Comparison of ENCODE assay signal across 15 cellular contexts in genomic region chr20:14958626-14959025, GRCh38.
DNase-seq lines count a peak whose midpoint lies in the region; ATAC-seq and TF ChIP-seq lines count a peak whose summit lies in the region.
"Had no signal": no experiment of that assay in that cellular context is flagged by ENCODE, and none has a peak within 500 bp of the region (broad histone marks: within the 10 kb centered on the region; RNA-seq: fewer than 3 reads in every experiment).

No MANE protein-coding gene starts in this region.

- DNase-seq in GM23338 (ENCODE audit: low spot score) (no peak), epithelial cell of prostate (ENCODE audit: low read depth, low spot score) (no peak), left colon (no peak), NCI-H1092 (lab: John Stamatoyannopoulos, UW) (no peak)
- DNase-seq: 8988T; CD4-positive, alpha-beta memory T cell; DMS79 treated with DMSO at 0.1 percent for 48 hours; GF-D8; HCEC 1CT had no signal

- H3K4me3 ChIP-seq in GM23338 (no peak overlapping the region), skin epidermis (no peak overlapping the region)
- H3K4me3 ChIP-seq: BLaER1 had no signal

- ATAC-seq in GM23338: no peak
- ATAC-seq in left colon: peak; percentile 30
- ATAC-seq in stimulated activated memory B cell treated with anti-CD40 and anti-IgM and Interleukin-4, amounts not matched to agents 10 μg/mL and 1 μg/mL and 100 μg/mL, for 72 hours: no peak
- no peak for ATAC-seq in GM19023 (IDR thresholded peaks at IDR 0.05; ENCODE audit: unreplicated experiment)

- H3K9me3 Mint-ChIP-seq in GM23338: no peaks in the 10 kb centered on the region; the same call in 2 of the 3 replicates
- peaks cover 3% of the 10 kb centered on the region for H3K9me3 Mint-ChIP-seq in stimulated activated memory B cell treated with anti-CD40 and anti-IgM and Interleukin-4, amounts not matched to agents 10 μg/mL and 1 μg/mL and 100 μg/mL, for 72 hours

- H3K4me1 ChIP-seq in GM23338 (ENCODE audit: insufficient read depth): peaks cover 13% of the 10 kb centered on the region
- H3K4me1 ChIP-seq: BLaER1 had no signal

- H3K27ac Mint-ChIP-seq in GM23338: no peak overlapping the region
- no peak overlapping the region for H3K27ac Mint-ChIP-seq in stimulated activated memory B cell treated with anti-CD40 and anti-IgM and Interleukin-4, amounts not matched to agents 10 μg/mL and 1 μg/mL and 100 μg/mL, for 72 hours
- H3K27ac Mint-ChIP-seq: CD14-positive monocyte had no signal

- H3K4me1 Mint-ChIP-seq in GM23338: peaks cover 27% of the 10 kb centered on the region
- no peaks in the 10 kb centered on the region for H3K4me1 Mint-ChIP-seq in stimulated activated memory B cell treated with anti-CD40 and anti-IgM and Interleukin-4, amounts not matched to agents 10 μg/mL and 1 μg/mL and 100 μg/mL, for 72 hours
- H3K4me1 Mint-ChIP-seq: CD14-positive monocyte; CD4-positive, alpha-beta memory T cell had no signal

- peaks cover 5% of the 10 kb centered on the region for H3K27me3 Mint-ChIP-seq in GM23338 (ENCODE audit: insufficient read depth, low read depth, poor library complexity)
- H3K27me3 Mint-ChIP-seq in stimulated activated memory B cell treated with anti-CD40 and anti-IgM and Interleukin-4, amounts not matched to agents 10 μg/mL and 1 μg/mL and 100 μg/mL, for 72 hours: peaks cover 8% of the 10 kb centered on the region
- H3K27me3 Mint-ChIP-seq: CD4-positive, alpha-beta memory T cell had no signal

- no peaks in the 10 kb centered on the region for H3K27me3 ChIP-seq in GM23338 (ENCODE audit: insufficient read depth)
- H3K27me3 ChIP-seq: BLaER1 had no signal

- H3K27ac ChIP-seq in GM23338 (ENCODE audit: low read depth) (no peak overlapping the region), epithelial cell of prostate (peak overlapping the region; percentile 79), skin epidermis (peak overlapping the region in 14 of 21 experiments; percentile 36 to 80 (median 68))
- H3K27ac ChIP-seq: BLaER1, HL-60 had no signal

- H3K79me2 ChIP-seq in GM23338 (replicated peaks; ENCODE audit: insufficient read depth): no peaks in the 10 kb centered on the region

- no peaks in the 10 kb centered on the region for H3K36me3 Mint-ChIP-seq in GM23338 (ENCODE audit: low read depth)
- no peaks in the 10 kb centered on the region for H3K36me3 Mint-ChIP-seq in stimulated activated memory B cell treated with anti-CD40 and anti-IgM and Interleukin-4, amounts not matched to agents 10 μg/mL and 1 μg/mL and 100 μg/mL, for 72 hours
- H3K36me3 Mint-ChIP-seq: CD14-positive monocyte; CD4-positive, alpha-beta memory T cell had no signal

- H3F3A ChIP-seq in GM23338 (replicated peaks; ENCODE audit: low read depth): no peaks in the 10 kb centered on the region

- no peaks in the 10 kb centered on the region for H3K9me2 ChIP-seq in GM23338 (ENCODE audit: insufficient read depth)

- H3K4me2 ChIP-seq in GM23338: no peak overlapping the region
- H3K4me2 ChIP-seq: BLaER1 had no signal

- no peak for TF ChIP-seq CTCF in GM23338 (conservative IDR thresholded peaks at IDR 0.05; ENCODE audit: low read depth in 2 of 2)

- no peak overlapping the region for H3K4me3 Mint-ChIP-seq in GM23338
- no peak overlapping the region for H3K4me3 Mint-ChIP-seq in stimulated activated memory B cell treated with anti-CD40 and anti-IgM and Interleukin-4, amounts not matched to agents 10 μg/mL and 1 μg/mL and 100 μg/mL, for 72 hours
- H3K4me3 Mint-ChIP-seq: CD14-positive monocyte; CD4-positive, alpha-beta memory T cell had no signal

- H2AFZ ChIP-seq in GM23338: 0 out of 2 replicates have a peak overlapping the region, but pooled peaks have one; percentile 33

- H3K36me3 ChIP-seq in GM23338 (ENCODE audit: insufficient read depth): no peaks in the 10 kb centered on the region
- H3K36me3 ChIP-seq: BLaER1 had no signal

- no peaks in the 10 kb centered on the region for H4K20me1 ChIP-seq in GM23338 (replicated peaks; ENCODE audit: insufficient read depth)
- H4K20me1 ChIP-seq: BLaER1 had no signal

- intact Hi-C loops in left colon (cut with DNase I, micrococcal nuclease): no loop called here

TF ChIP-seq in GM23338, 12 proteins besides CTCF, POLR2A, EP300 and RAD21 (continues in another document):
- no peak for TF ChIP-seq ZNF114 (CRISPR knock-in tag; IDR thresholded peaks at IDR 0.05)
- TF ChIP-seq EZH2phosphoT487 (IDR thresholded peaks at IDR 0.05; ENCODE audit: unreplicated experiment): no peak
- TF ChIP-seq EZH2 (IDR thresholded peaks at IDR 0.05; ENCODE audit: low read depth, unreplicated experiment): no peak
- TF ChIP-seq, protein P1, sequence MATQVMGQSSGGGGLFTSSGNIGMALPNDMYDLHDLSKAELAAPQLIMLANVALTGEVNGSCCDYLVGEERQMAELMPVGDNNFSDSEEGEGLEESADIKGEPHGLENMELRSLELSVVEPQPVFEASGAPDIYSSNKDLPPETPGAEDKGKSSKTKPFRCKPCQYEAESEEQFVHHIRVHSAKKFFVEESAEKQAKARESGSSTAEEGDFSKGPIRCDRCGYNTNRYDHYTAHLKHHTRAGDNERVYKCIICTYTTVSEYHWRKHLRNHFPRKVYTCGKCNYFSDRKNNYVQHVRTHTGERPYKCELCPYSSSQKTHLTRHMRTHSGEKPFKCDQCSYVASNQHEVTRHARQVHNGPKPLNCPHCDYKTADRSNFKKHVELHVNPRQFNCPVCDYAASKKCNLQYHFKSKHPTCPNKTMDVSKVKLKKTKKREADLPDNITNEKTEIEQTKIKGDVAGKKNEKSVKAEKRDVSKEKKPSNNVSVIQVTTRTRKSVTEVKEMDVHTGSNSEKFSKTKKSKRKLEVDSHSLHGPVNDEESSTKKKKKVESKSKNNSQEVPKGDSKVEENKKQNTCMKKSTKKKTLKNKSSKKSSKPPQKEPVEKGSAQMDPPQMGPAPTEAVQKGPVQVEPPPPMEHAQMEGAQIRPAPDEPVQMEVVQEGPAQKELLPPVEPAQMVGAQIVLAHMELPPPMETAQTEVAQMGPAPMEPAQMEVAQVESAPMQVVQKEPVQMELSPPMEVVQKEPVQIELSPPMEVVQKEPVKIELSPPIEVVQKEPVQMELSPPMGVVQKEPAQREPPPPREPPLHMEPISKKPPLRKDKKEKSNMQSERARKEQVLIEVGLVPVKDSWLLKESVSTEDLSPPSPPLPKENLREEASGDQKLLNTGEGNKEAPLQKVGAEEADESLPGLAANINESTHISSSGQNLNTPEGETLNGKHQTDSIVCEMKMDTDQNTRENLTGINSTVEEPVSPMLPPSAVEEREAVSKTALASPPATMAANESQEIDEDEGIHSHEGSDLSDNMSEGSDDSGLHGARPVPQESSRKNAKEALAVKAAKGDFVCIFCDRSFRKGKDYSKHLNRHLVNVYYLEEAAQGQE (IDR thresholded peaks at IDR 0.05; ENCODE audit: unreplicated experiment): no peak
- TF ChIP-seq ZNF331 (CRISPR knock-in tag; IDR thresholded peaks at IDR 0.05; ENCODE audit: low read depth): no peak
- TF ChIP-seq CREB1 (CRISPR knock-in tag; IDR thresholded peaks at IDR 0.05; ENCODE audit: low read depth): no peak
- no peak for TF ChIP-seq JUNB (IDR thresholded peaks at IDR 0.05; ENCODE audit: unreplicated experiment)
- TF ChIP-seq, protein P2, sequence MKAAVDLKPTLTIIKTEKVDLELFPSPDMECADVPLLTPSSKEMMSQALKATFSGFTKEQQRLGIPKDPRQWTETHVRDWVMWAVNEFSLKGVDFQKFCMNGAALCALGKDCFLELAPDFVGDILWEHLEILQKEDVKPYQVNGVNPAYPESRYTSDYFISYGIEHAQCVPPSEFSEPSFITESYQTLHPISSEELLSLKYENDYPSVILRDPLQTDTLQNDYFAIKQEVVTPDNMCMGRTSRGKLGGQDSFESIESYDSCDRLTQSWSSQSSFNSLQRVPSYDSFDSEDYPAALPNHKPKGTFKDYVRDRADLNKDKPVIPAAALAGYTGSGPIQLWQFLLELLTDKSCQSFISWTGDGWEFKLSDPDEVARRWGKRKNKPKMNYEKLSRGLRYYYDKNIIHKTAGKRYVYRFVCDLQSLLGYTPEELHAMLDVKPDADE (IDR thresholded peaks at IDR 0.05): no peak
- TF ChIP-seq POLR2AphosphoS5 (IDR thresholded peaks at IDR 0.05; ENCODE audit: low read depth): no peak
- TF ChIP-seq STAT1 (IDR thresholded peaks at IDR 0.05; ENCODE audit: unreplicated experiment): no peak
- TF ChIP-seq NANOG (IDR thresholded peaks at IDR 0.05; ENCODE audit: borderline replicate concordance): no peak
